ENCODE assay signal across 13 cellular contexts in the genomic region with DNA sequence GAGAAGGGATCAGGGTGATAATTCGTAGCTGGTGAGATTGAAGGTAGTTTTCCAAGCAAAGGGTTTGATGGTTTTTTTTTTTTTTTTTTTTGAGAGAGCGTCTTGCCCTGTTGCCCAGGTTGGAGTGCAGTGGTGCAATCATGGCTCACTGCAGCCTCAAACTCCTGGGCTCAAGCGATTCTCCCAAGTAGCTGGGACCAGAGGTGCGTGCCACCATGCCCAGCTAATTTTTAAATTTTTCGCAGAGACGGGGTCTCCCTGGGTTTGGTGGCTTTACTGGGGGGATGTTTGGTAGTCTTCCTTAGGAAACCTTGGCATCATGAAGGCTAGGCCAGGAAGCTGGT.
"Had no signal": no experiment of that assay in that cellular context is flagged by ENCODE, and none has a peak within 500 bp of the region (broad histone marks: within the 10 kb centered on the region; RNA-seq: fewer than 3 reads in every experiment).

No MANE protein-coding gene starts in this region.

- H3K4me1 ChIP-seq: breast epithelium, gastrocnemius medialis, neural progenitor cell had no signal

- H3K4me1 Mint-ChIP-seq: activated T-helper 17 cell treated with anti-CD3 and anti-CD28 coated beads, Interleukin-2, amount 50 U/mL, for 72 hours; stimulated activated effector memory CD8-positive, alpha-beta T cell treated with anti-CD3 and anti-CD28 coated beads, Interleukin-12 subunit alpha, Interleukin-12 subunit beta, amount 100 ng/mL, for 72 hours had no signal

- H3K4me2 ChIP-seq: neural progenitor cell had no signal

- H2AFZ ChIP-seq: neural progenitor cell had no signal

- H3K9me3 Mint-ChIP-seq: activated naive CD4-positive, alpha-beta T cell treated with anti-CD3 and anti-CD28 coated beads for 36 hours; effector memory CD8-positive, alpha-beta T cell had no signal

- H3K27me3 ChIP-seq: breast epithelium, gastrocnemius medialis, neural progenitor cell, pancreas had no signal

- H3K4me3 ChIP-seq: breast epithelium, gastrocnemius medialis, lung, neural progenitor cell, pancreas had no signal

- H3K36me3 ChIP-seq: breast epithelium, gastrocnemius medialis, neural progenitor cell, pancreas had no signal

- ATAC-seq: effector memory CD8-positive, alpha-beta T cell; stimulated activated effector memory CD8-positive, alpha-beta T cell treated with anti-CD3 and anti-CD28 coated beads, Interleukin-12 subunit alpha, Interleukin-12 subunit beta, amount 100 ng/mL, for 72 hours had no signal

- H3K36me3 Mint-ChIP-seq: mesothelial cell of epicardium; neural progenitor cell; stimulated activated effector memory CD8-positive, alpha-beta T cell treated with anti-CD3 and anti-CD28 coated beads, Interleukin-12 subunit alpha, Interleukin-12 subunit beta, amount 100 ng/mL, for 72 hours had no signal

- H3K27ac Mint-ChIP-seq: activated naive CD4-positive, alpha-beta T cell treated with anti-CD3 and anti-CD28 coated beads for 36 hours; activated naive CD8-positive, alpha-beta T cell treated with anti-CD3 and anti-CD28 coated beads, Interleukin-2, amount 50 U/mL, for 24 hours; activated T-helper 17 cell treated with anti-CD3 and anti-CD28 coated beads, Interleukin-2, amount 50 U/mL, for 72 hours; effector memory CD8-positive, alpha-beta T cell; mesothelial cell of epicardium; neural progenitor cell; stimulated activated effector memory CD8-positive, alpha-beta T cell treated with anti-CD3 and anti-CD28 coated beads, Interleukin-12 subunit alpha, Interleukin-12 subunit beta, amount 100 ng/mL, for 72 hours had no signal

- H3K4me3 Mint-ChIP-seq: activated naive CD4-positive, alpha-beta T cell treated with anti-CD3 and anti-CD28 coated beads for 36 hours; activated naive CD8-positive, alpha-beta T cell treated with anti-CD3 and anti-CD28 coated beads, Interleukin-2, amount 50 U/mL, for 24 hours; activated T-helper 17 cell treated with anti-CD3 and anti-CD28 coated beads, Interleukin-2, amount 50 U/mL, for 72 hours; effector memory CD8-positive, alpha-beta T cell; mesothelial cell of epicardium; neural progenitor cell; stimulated activated effector memory CD8-positive, alpha-beta T cell treated with anti-CD3 and anti-CD28 coated beads, Interleukin-12 subunit alpha, Interleukin-12 subunit beta, amount 100 ng/mL, for 72 hours had no signal

- H3K27ac ChIP-seq: breast epithelium, gastrocnemius medialis, neural progenitor cell, pancreas had no signal

- DNase-seq: activated CD4-positive, CD25-positive, alpha-beta regulatory T cell treated with anti-CD3 and anti-CD28 coated beads, Interleukin-2, amount 50 U/mL, for 72 hours; cerebellar nuclear complex; gastrocnemius medialis had no signal

- FAIRE-seq: pancreas had no signal

- H3K9me3 ChIP-seq: gastrocnemius medialis, pancreas had no signal

- H3K9ac ChIP-seq: neural progenitor cell had no signal
